Comparison of ENCODE assay signal across 1 cellular context in the genomic region with DNA sequence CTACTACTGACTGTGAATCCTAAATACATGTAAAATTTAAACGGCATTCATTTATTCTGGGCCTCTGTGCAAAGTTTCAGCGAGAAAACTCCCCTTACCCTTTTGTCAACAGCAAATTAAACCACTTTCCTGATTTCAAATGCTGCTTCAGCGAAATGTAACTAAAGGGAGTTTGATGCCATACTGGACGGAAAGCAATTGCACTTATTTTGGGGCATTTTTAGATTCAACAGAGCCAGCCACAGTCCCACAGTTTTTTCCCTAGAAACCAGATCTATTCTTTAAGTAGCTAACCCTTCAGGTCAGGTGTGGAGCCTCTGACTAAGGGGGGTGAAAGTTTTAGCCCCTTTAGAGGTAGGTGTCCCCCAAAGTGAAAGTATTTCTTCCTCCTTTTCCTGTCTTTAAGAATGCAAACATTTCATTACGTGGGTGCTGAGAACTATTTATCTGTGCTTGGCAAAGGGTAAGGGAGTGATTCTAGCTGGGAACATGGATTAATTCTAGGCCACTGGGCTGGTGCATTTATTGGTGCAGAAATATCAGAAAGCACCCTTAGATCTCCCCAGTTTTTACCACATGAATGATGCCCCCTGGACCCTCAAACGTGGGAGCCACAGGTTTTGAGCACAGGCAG.
TF ChIP-seq lines count a peak whose summit lies in the region.

No MANE protein-coding gene starts in this region.

TF ChIP-seq in IMR-90, 13 proteins besides CTCF, POLR2A, EP300 and RAD21:
- TF ChIP-seq MAZ (IDR thresholded peaks at IDR 0.05; ENCODE audit: borderline replicate concordance, low read depth, low read length): no peak
- TF ChIP-seq MAFK (IDR thresholded peaks at IDR 0.05; ENCODE audit: low read depth, low read length): peak; percentile 63
- TF ChIP-seq SMC3 (IDR thresholded peaks at IDR 0.05; ENCODE audit: low read depth, low read length): no peak
